ENCODE assay signal across 23 cellular contexts in the genomic region with DNA sequence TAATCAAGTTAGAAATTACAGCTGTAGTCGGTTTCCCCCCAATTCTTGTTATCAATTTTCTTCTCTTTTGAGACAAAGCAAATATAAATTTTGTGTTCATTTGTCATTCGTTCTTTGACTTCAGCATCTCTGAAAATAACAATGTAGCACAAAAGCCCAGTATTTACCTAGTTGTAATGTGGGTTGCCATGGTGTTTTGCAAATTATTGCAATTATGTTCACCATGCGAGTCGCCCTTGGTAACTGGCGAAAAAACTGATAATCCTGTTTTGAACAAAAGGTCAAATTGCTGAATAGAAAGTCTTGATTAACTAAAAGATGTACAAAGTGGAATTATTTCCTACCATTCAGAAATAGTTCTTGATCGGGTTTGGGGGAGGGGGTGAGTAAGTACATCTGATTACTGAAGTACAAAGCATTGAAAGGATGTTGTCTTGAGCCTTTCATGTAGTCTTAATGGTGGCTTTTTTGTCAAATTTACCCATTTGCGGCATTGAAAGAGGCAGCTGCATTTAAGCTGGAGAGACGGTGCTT.
A peak's percentile ranks its signal among the peaks of the same experiment; 100 is the strongest.
DNase-seq lines count a peak whose midpoint lies in the region; ATAC-seq and TF ChIP-seq lines count a peak whose summit lies in the region.
"Had no signal": no experiment of that assay in that cellular context is flagged by ENCODE, and none has a peak within 500 bp of the region (broad histone marks: within the 10 kb centered on the region; RNA-seq: fewer than 3 reads in every experiment).

No MANE protein-coding gene starts in this region.

- in situ Hi-C loops in gastrocnemius medialis (cut with MboI; ENCODE audit: low sequenced_read_pairs in 4 of 4), result no loop called here

- H3K4me1 ChIP-seq in mesodermal cell (ENCODE audit: control insufficient read depth, insufficient read depth, low read length, poor library complexity, severe bottlenecking) (peaks cover 7% of the 10 kb centered on the region), gastrocnemius medialis (no peaks in the 10 kb centered on the region), prostate gland (replicated peaks) (no peaks in the 10 kb centered on the region), osteoblast (ENCODE audit: insufficient read depth, low read length) (no peaks in the 10 kb centered on the region)
- H3K4me1 ChIP-seq: right lobe of liver, upper lobe of left lung had no signal

- no peak overlapping the region for H3K4me2 ChIP-seq in osteoblast (ENCODE audit: insufficient read depth, low read length)

- H3K36me3 ChIP-seq in mesodermal cell (ENCODE audit: control insufficient read depth, insufficient read depth, low read length) (no peaks in the 10 kb centered on the region), gastrocnemius medialis (no peaks in the 10 kb centered on the region), prostate gland (no peaks in the 10 kb centered on the region), osteoblast (ENCODE audit: insufficient read depth, low read length) (no peaks in the 10 kb centered on the region)
- H3K36me3 ChIP-seq: MG63, right lobe of liver, upper lobe of left lung had no signal

- TF ChIP-seq CTCF in gastrocnemius medialis (IDR thresholded peaks at IDR 0.05 in 4 of 5, conservative IDR thresholded peaks at IDR 0.05 in 1 of 5), result no peak
- no peak for TF ChIP-seq CTCF in prostate gland (IDR thresholded peaks at IDR 0.05)
- TF ChIP-seq CTCF in osteoblast (IDR thresholded peaks at IDR 0.05; ENCODE audit: extremely low read depth, low read depth, low read length), result no peak

- DNase-seq in COR-L47 (lab: John Stamatoyannopoulos, UW) (peak; percentile 28), NCI-H1417 (lab: John Stamatoyannopoulos, UW) (peak in 2 of 3 experiments; percentile 44 to 85), NCI-H748 treated with DMSO at 0.1 percent for 48 hours (lab: John Stamatoyannopoulos, UW) (peak; percentile 74), SHP77 (lab: John Stamatoyannopoulos, UW) (no peak), gastrocnemius medialis (no peak), prostate gland (ENCODE audit: low spot score) (no peak), osteoblast (ENCODE audit: insufficient read length, low spot score, missing footprints) (no peak)
- DNase-seq: activated CD4-positive, alpha-beta T cell treated with anti-CD3 and anti-CD28 coated beads for 36 hours; activated effector memory CD4-positive, alpha-beta T cell treated with Interleukin-2 at 50 U/mL for 16 hours; activated T-cell treated with anti-CD3 and anti-CD28 coated beads for 4 hours; aorta; caudate nucleus; DMS79 treated with DMSO at 0.1 percent for 48 hours; GF-D8; MG63; naive thymus-derived CD8-positive, alpha-beta T cell; NCI-H1436; NCI-H526; right lobe of liver; stimulated activated CD4-positive, alpha-beta T cell treated with anti-CD3 and anti-CD28 coated beads, Interleukin-2, amount 100 ng/mL, for 48 hours; upper lobe of left lung had no signal

- no peaks in the 10 kb centered on the region for H3K79me2 ChIP-seq in osteoblast (ENCODE audit: insufficient read depth, low read length)

- H3K27me3 ChIP-seq in gastrocnemius medialis (peaks cover 0 to 3% (median 0%) of the 10 kb centered on the region in 3 donors), prostate gland (replicated peaks; ENCODE audit: insufficient read depth) (no peaks in the 10 kb centered on the region), osteoblast (ENCODE audit: insufficient read depth, low read length) (no peaks in the 10 kb centered on the region)
- H3K27me3 ChIP-seq: MG63, right lobe of liver, upper lobe of left lung had no signal

- no peak for ATAC-seq in gastrocnemius medialis
- ATAC-seq: activated CD4-positive, alpha-beta T cell treated with anti-CD3 and anti-CD28 coated beads for 36 hours; K562; naive thymus-derived CD8-positive, alpha-beta T cell; right lobe of liver had no signal

- intact Hi-C loops in gastrocnemius medialis (cut with DNase I; ENCODE audit: low total_unique reads), result no loop called here
- intact Hi-C loops in prostate gland (cut with DNase I), result no loop called here

- no peaks in the 10 kb centered on the region for H4K20me1 ChIP-seq in osteoblast (ENCODE audit: insufficient read depth, low read length)

- H3K27ac ChIP-seq in mesodermal cell (ENCODE audit: low read depth, low read length, severe bottlenecking) (peak overlapping the region; percentile 29), gastrocnemius medialis (no peak overlapping the region), prostate gland (no peak overlapping the region), osteoblast (ENCODE audit: low read depth, low read length) (no peak overlapping the region)
- H3K27ac ChIP-seq: right lobe of liver, upper lobe of left lung had no signal

- WGBS in mesodermal cell (ENCODE audit: insufficient coverage in 2 of 2), 2 experiments, result 83 to 93% methylated on average over 2 of the region's 8 CpGs
- WGBS in prostate gland, result 85% methylated on average over 8 of the region's 8 CpGs

- no peaks in the 10 kb centered on the region for H3K9me3 ChIP-seq in mesodermal cell (ENCODE audit: control insufficient read depth, low read length)
- H3K9me3 ChIP-seq in gastrocnemius medialis, result no peaks in the 10 kb centered on the region
- H3K9me3 ChIP-seq in prostate gland, result no peaks in the 10 kb centered on the region
- no peaks in the 10 kb centered on the region for H3K9me3 ChIP-seq in osteoblast (ENCODE audit: low read depth, low read length)
- H3K9me3 ChIP-seq: MG63, right lobe of liver, upper lobe of left lung had no signal

- TF ChIP-seq POLR2A in gastrocnemius medialis (IDR thresholded peaks at IDR 0.05) (no peak), prostate gland (IDR thresholded peaks at IDR 0.05) (no peak)

- no peak overlapping the region for H2AFZ ChIP-seq in osteoblast (ENCODE audit: low read length)

- H3K4me3 ChIP-seq in mesodermal cell (ENCODE audit: extremely low read depth, insufficient read depth, low read length, poor library complexity, severe bottlenecking), result no peak overlapping the region
- H3K4me3 ChIP-seq in gastrocnemius medialis, result no peak overlapping the region
- H3K4me3 ChIP-seq in prostate gland, result no peak overlapping the region
- H3K4me3 ChIP-seq in osteoblast (ENCODE audit: insufficient read depth, low read length), result no peak overlapping the region
- H3K4me3 ChIP-seq: K562, MG63, right lobe of liver, upper lobe of left lung had no signal

Comparison
In these comparisons a context has a peak if more than half of its experiments do, and no peak if none do; other contexts are left out.
1. DNase-seq: peak in COR-L47 (single experiment), NCI-H1417 (2 of 3) and NCI-H748 treated with DMSO at 0.1 percent for 48 hours (single experiment); none in SHP77 (0 of 2), gastrocnemius medialis (0 of 2), prostate gland (single experiment) and osteoblast (single experiment).